Comparison of ENCODE assay signal across 3 cellular contexts in the genomic region with DNA sequence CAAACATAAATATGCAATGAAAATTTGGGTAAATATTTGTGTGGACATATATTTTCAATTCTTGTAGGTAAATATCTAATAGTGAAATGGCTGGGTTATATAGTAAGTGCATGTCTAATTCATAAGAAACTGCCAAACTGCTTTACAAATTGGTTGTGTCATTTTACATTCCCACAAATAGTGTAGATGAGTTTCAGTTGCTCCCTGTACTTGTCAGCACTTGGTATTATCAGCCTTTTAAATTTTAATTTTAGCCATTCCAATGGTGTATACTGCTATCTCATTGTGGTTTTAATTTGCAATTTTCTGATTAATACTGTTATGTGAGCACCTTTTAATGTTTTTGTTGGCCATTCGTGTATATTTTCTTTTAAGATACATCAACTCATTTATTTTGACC.
A peak's percentile ranks its signal among the peaks of the same experiment; 100 is the strongest.
TF ChIP-seq lines count a peak whose summit lies in the region.

No MANE protein-coding gene starts in this region.

TF ChIP-seq in HepG2, 621 proteins besides CTCF, POLR2A, EP300 and RAD21:
- no peak for TF ChIP-seq ZNF263 (CRISPR knock-in tag; IDR thresholded peaks at IDR 0.05)
- no peak for TF ChIP-seq KLF15 (CRISPR knock-in tag; IDR thresholded peaks at IDR 0.05; ENCODE audit: borderline replicate concordance)
- peak; percentile 59; the same call in 1 of the 2 replicates for TF ChIP-seq ZNF7 (CRISPR knock-in tag; IDR thresholded peaks at IDR 0.05)

TF ChIP-seq in A549, 52 proteins besides CTCF, POLR2A, EP300 and RAD21:
- peak; percentile 37 for TF ChIP-seq ZFP36 (IDR thresholded peaks at IDR 0.05; ENCODE audit: borderline replicate concordance, partially characterized antibody)
- TF ChIP-seq FOSL2 (IDR thresholded peaks at IDR 0.05), result no peak
- no peak for TF ChIP-seq FOSL2 (CRISPR knock-in tag; IDR thresholded peaks at IDR 0.05)
TF ChIP-seq in A549: peak in this region for 1.

TF ChIP-seq in K562, 482 proteins besides CTCF, POLR2A, EP300 and RAD21:
- TF ChIP-seq ZFP36 (IDR thresholded peaks at IDR 0.05; ENCODE audit: low read depth, low read length, partially characterized antibody) (peak; percentile 43), RBM25 (IDR thresholded peaks at IDR 0.05; ENCODE audit: low read depth, low read length, severe bottlenecking) (peak; percentile 85)
- TF ChIP-seq, protein P1, sequence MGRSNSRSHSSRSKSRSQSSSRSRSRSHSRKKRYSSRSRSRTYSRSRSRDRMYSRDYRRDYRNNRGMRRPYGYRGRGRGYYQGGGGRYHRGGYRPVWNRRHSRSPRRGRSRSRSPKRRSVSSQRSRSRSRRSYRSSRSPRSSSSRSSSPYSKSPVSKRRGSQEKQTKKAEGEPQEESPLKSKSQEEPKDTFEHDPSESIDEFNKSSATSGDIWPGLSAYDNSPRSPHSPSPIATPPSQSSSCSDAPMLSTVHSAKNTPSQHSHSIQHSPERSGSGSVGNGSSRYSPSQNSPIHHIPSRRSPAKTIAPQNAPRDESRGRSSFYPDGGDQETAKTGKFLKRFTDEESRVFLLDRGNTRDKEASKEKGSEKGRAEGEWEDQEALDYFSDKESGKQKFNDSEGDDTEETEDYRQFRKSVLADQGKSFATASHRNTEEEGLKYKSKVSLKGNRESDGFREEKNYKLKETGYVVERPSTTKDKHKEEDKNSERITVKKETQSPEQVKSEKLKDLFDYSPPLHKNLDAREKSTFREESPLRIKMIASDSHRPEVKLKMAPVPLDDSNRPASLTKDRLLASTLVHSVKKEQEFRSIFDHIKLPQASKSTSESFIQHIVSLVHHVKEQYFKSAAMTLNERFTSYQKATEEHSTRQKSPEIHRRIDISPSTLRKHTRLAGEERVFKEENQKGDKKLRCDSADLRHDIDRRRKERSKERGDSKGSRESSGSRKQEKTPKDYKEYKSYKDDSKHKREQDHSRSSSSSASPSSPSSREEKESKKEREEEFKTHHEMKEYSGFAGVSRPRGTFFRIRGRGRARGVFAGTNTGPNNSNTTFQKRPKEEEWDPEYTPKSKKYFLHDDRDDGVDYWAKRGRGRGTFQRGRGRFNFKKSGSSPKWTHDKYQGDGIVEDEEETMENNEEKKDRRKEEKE (IDR thresholded peaks at IDR 0.05; ENCODE audit: borderline replicate concordance in 1 of 2, control insufficient read depth in 1 of 2, low read depth in 2 of 2, low read length in 1 of 2), result no peak
